9 cellular contexts compared by ENCODE assay signal in the genomic region with DNA sequence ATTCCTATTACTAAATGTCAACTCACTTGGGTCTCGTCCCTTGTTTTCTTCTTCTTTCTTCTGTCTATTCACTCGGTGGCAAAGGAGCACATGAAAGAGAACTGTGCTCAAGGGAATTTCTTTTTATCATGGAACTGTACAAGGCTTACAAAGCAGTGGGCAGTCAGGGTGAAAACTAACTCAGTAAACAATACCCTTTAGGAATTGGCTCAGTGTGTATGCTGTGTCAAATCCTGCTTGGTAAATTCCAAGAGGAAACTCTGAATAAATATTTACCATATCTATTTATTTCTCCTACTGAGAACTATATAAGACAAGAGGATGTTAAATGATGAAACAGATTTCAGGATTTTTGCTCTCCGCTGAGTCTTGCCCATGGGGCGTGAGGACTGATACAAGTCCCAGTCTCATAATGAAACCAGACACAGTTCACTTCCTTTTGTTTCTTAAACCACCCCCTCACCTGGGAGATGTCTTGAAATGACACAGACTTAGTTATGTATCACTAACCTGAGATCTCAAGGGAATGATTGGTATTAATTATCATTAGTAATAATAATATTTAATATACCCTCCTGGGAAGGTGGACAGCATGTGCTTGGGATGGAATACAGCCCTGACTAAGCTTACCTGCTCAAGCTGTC.
DNase-seq lines count a peak whose midpoint lies in the region; ATAC-seq and TF ChIP-seq lines count a peak whose summit lies in the region.
"Had no signal": no experiment of that assay in that cellular context is flagged by ENCODE, and none has a peak within 500 bp of the region (broad histone marks: within the 10 kb centered on the region; RNA-seq: fewer than 3 reads in every experiment).

No MANE protein-coding gene starts in this region.

- WGBS in right lobe of liver (ENCODE audit: insufficient coverage, low coverage, low lambda C conversion rate, missing lambda C conversion rate) = 59% methylated on average over 4 of the region's 4 CpGs

- H3K27ac ChIP-seq in right lobe of liver = no peak overlapping the region
- no peak overlapping the region for H3K27ac ChIP-seq in tibial artery
- H3K27ac ChIP-seq: GM23248 had no signal

- DNase-seq in MV-4-11 (lab: John Stamatoyannopoulos, UW) = peak; percentile 22
- peak; percentile 59 for DNase-seq in stimulated activated CD4-positive, alpha-beta T cell treated with anti-CD3 and anti-CD28 coated beads, Interleukin-15, amount 100 ng/mL, for 24 hours
- no peak for DNase-seq in head of caudate nucleus
- no peak for DNase-seq in right lobe of liver
- no peak for DNase-seq in NCI-H1048 (lab: John Stamatoyannopoulos, UW)
- no peak for DNase-seq in tibial artery
- DNase-seq: GM23248 had no signal

- H3K4me1 ChIP-seq in right lobe of liver (no peaks in the 10 kb centered on the region), tibial artery (no peaks in the 10 kb centered on the region)

- H3K9me3 ChIP-seq in right lobe of liver = no peaks in the 10 kb centered on the region
- peaks cover 0 to under 1% (median 0%) of the 10 kb centered on the region in 3 donors for H3K9me3 ChIP-seq in tibial artery

- H3K27me3 ChIP-seq in right lobe of liver (no peaks in the 10 kb centered on the region), tibial artery (no peaks in the 10 kb centered on the region)

- H3K4me3 ChIP-seq in right lobe of liver (no peak overlapping the region), tibial artery (no peak overlapping the region)
- H3K4me3 ChIP-seq: GM23248 had no signal

- TF ChIP-seq CTCF in right lobe of liver (IDR thresholded peaks at IDR 0.05) = no peak
- TF ChIP-seq CTCF in tibial artery (IDR thresholded peaks at IDR 0.05) = no peak

- H3K36me3 ChIP-seq in right lobe of liver (no peaks in the 10 kb centered on the region), tibial artery (no peaks in the 10 kb centered on the region)

- TF ChIP-seq POLR2A in right lobe of liver (IDR thresholded peaks at IDR 0.05) = no peak

- ATAC-seq in GM19043 (IDR thresholded peaks at IDR 0.05; ENCODE audit: low read depth, unreplicated experiment) (peak; percentile 92), HG02642 (IDR thresholded peaks at IDR 0.05; ENCODE audit: poor library complexity, unreplicated experiment) (peak; percentile 91), right lobe of liver (no peak)

- intact Hi-C loops in head of caudate nucleus (cut with DNase I) (no loop called here), right lobe of liver (cut with DNase I) (no loop called here), tibial artery (cut with DNase I; ENCODE audit: low total_unique reads) (no loop called here)

Comparison
In these comparisons a context has a peak if more than half of its experiments do, and no peak if none do; other contexts are left out.
1. ATAC-seq: peak in GM19043 (single experiment) and HG02642 (single experiment); none in right lobe of liver (0 of 4).
2. DNase-seq: peak in MV-4-11 (single experiment) and stimulated activated CD4-positive, alpha-beta T cell treated with anti-CD3 and anti-CD28 coated beads, Interleukin-15, amount 100 ng/mL, for 24 hours (single experiment); none in head of caudate nucleus (0 of 42), right lobe of liver (0 of 3), NCI-H1048 (single experiment) and tibial artery (0 of 2).